8 cellular contexts compared by ENCODE assay signal in genomic region chr1:156601122-156601830, GRCh38.
DNase-seq lines count a peak whose midpoint lies in the region; ATAC-seq and FAIRE-seq lines count a peak whose summit lies in the region.

Gene GPATCH4, minus strand, starts transcription at chr1:156601479.

- FAIRE-seq in G401.6 (lab: Jason Lieb, UNC) = peak; percentile 82

- H3K27ac Mint-ChIP-seq in central memory CD8-positive, alpha-beta T cell (ENCODE audit: low read depth) = peak within 1 kb of the TSS; percentile 94

- peak within 1 kb of the TSS; percentile 88 for H3K4me3 Mint-ChIP-seq in central memory CD8-positive, alpha-beta T cell

- H3K9me3 Mint-ChIP-seq in central memory CD8-positive, alpha-beta T cell = no peaks in the 10 kb centered on the region

- peaks cover 15% of the 10 kb centered on the region for H3K36me3 Mint-ChIP-seq in central memory CD8-positive, alpha-beta T cell (ENCODE audit: insufficient read depth)

- DNase-seq in NCI-H345 treated with DMSO at 0.1 percent for 48 hours (lab: John Stamatoyannopoulos, UW; ENCODE audit: unreplicated experiment) = peak; percentile 80
- peak; percentile 57 for DNase-seq in activated CD4-positive, CD25-positive, alpha-beta regulatory T cell treated with anti-CD3 and anti-CD28 coated beads, Interleukin-2, amount 50 U/mL, for 16 hours (ENCODE audit: low read depth, low spot score)
- DNase-seq in central memory CD8-positive, alpha-beta T cell (ENCODE audit: low spot score in 2 of 2) = peak; percentile 44 to 51
- DNase-seq in islet precursor cell = peak; percentile 92
- DNase-seq in stimulated activated CD4-positive, alpha-beta T cell treated with anti-CD3 and anti-CD28 coated beads, Interleukin-12 subunit alpha, Interleukin-12 subunit beta, amount 100 ng/mL, for 24 hours (ENCODE audit: low read depth in 2 of 2) = peak; percentile 64 to 77

- H3K4me1 Mint-ChIP-seq in central memory CD8-positive, alpha-beta T cell = peaks cover 26% of the 10 kb centered on the region

- H3K27me3 Mint-ChIP-seq in central memory CD8-positive, alpha-beta T cell = no peaks in the 10 kb centered on the region

- ATAC-seq in HG02870 (IDR thresholded peaks at IDR 0.05; ENCODE audit: unreplicated experiment) (peak; percentile 59), GM19452 (IDR thresholded peaks at IDR 0.05; ENCODE audit: unreplicated experiment) (no peak)
- peak; percentile 78 for ATAC-seq in central memory CD8-positive, alpha-beta T cell (replicated peaks; ENCODE audit: extremely low read depth, poor library complexity, severe bottlenecking)
